In the genomic region with DNA sequence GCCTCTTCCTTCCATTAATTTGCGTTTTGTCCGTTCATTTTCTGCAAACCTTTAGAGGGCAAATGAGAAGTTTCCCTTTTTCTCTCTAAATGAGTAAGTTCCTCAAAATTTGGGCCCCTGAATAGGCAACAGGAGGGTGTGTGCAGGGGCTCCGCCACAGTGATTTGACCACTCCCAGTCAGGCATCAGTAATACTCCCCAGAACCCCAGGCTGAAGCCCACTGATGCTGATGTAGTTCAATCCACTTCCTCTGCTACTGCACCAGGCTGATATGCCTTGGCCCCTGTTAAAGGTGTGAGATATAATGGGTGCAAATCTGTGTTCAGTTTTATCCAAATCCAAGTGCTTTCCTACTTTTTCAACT, we compare ENCODE assay signal across 15 cellular contexts.
"Had no signal": no experiment of that assay in that cellular context is flagged by ENCODE, and none has a peak within 500 bp of the region (broad histone marks: within the 10 kb centered on the region; RNA-seq: fewer than 3 reads in every experiment).

No MANE protein-coding gene starts in this region.

- ATAC-seq: activated CD8-positive, alpha-beta T cell treated with anti-CD3 and anti-CD28 coated beads, Interleukin-2, amount 10 ng/mL, durations not matched to agents 7 days and 5 days; stimulated activated naive CD8-positive, alpha-beta T cell treated with anti-CD3 and anti-CD28 coated beads, Interleukin-15, Interleukin-2, amounts not matched to agents 100 U/mL and 50 U/mL, for 24 hours had no signal

- DNase-seq: activated CD4-positive, alpha-beta T cell treated with anti-CD3 and anti-CD28 coated beads, Interleukin-2, amount 10 ng/mL, durations not matched to agents 24 days and 14 days; activated CD8-positive, alpha-beta T cell treated with anti-CD3 and anti-CD28 coated beads, Interleukin-2, amount 10 ng/mL, durations not matched to agents 7 days and 5 days; activated naive CD4-positive, alpha-beta T cell treated with anti-CD3 and anti-CD28 coated beads for 36 hours; activated T-cell treated with anti-CD3 and anti-CD28 coated beads, Interleukin-2, amount 50 U/mL, for 24 hours; body of pancreas; caudate nucleus; gastrocnemius medialis; left ventricle myocardium superior; stimulated activated CD4-positive, alpha-beta T cell treated with anti-CD3 and anti-CD28 coated beads, Interleukin-12 subunit alpha, Interleukin-12 subunit beta, amount 100 ng/mL, for 4 hours; stimulated activated CD4-positive, alpha-beta T cell treated with anti-CD3 and anti-CD28 coated beads, Interleukin-1b, Interleukin-23, amount 100 ng/mL, for 48 hours; stimulated activated CD8-positive, alpha-beta memory T cell treated with anti-CD3 and anti-CD28 coated beads, Interleukin-4, amount 100 ng/mL, for 48 hours; stimulated activated naive CD8-positive, alpha-beta T cell treated with anti-CD3 and anti-CD28 coated beads, Interleukin-15, Interleukin-2, amounts not matched to agents 100 U/mL and 50 U/mL, for 24 hours; substantia nigra; T1000 had no signal

- FAIRE-seq: colon had no signal
